ENCODE assay signal across 1 cellular context in the genomic region with DNA sequence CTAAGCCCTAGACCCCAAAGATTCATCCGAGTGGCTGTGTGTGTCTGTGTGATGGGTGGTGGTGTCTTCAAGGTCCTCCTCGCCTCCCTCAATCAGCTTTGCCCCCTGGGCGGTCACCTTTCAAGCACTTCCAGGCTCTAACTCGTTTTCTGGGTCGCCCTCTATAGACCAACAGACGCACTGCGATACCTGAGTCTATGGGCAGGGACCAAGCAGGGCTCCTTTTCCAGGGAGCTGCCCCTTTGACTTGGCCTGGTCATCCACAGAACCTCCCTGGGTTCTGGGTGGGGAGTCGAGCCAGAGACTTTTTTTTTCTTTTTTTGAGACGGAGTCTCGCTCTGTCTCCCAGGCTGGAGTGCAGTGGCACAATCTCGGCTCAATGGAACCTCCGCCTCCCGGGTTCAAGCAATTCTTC.
TF ChIP-seq lines count a peak whose summit lies in the region.

No MANE protein-coding gene starts in this region.

TF ChIP-seq in K562, 482 proteins besides CTCF, POLR2A, EP300 and RAD21 (continued from another document and continues in another):
- TF ChIP-seq, protein P1, sequence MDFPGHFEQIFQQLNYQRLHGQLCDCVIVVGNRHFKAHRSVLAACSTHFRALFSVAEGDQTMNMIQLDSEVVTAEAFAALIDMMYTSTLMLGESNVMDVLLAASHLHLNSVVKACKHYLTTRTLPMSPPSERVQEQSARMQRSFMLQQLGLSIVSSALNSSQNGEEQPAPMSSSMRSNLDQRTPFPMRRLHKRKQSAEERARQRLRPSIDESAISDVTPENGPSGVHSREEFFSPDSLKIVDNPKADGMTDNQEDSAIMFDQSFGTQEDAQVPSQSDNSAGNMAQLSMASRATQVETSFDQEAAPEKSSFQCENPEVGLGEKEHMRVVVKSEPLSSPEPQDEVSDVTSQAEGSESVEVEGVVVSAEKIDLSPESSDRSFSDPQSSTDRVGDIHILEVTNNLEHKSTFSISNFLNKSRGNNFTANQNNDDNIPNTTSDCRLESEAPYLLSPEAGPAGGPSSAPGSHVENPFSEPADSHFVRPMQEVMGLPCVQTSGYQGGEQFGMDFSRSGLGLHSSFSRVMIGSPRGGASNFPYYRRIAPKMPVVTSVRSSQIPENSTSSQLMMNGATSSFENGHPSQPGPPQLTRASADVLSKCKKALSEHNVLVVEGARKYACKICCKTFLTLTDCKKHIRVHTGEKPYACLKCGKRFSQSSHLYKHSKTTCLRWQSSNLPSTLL (IDR thresholded peaks at IDR 0.05) = no peak
- TF ChIP-seq MTA1 (IDR thresholded peaks at IDR 0.05; ENCODE audit: borderline replicate concordance) (no peak), HEY1 (CRISPR knock-in tag; IDR thresholded peaks at IDR 0.05; ENCODE audit: borderline replicate concordance) (no peak), NR2C2 (CRISPR knock-in tag; IDR thresholded peaks at IDR 0.05) (no peak), NR2C2 (tag; IDR thresholded peaks at IDR 0.05) (no peak), GABPA (tag; conservative IDR thresholded peaks at IDR 0.05; ENCODE audit: low read depth) (no peak), CTBP1 (IDR thresholded peaks at IDR 0.05; ENCODE audit: borderline replicate concordance) (peak; percentile 68; the same call in 1 of the 2 replicates), TBP (optimal IDR thresholded peaks at IDR 0.05; ENCODE audit: low read depth, low read length) (peak; percentile 44), ZNF785 (CRISPR knock-in tag; IDR thresholded peaks at IDR 0.05) (no peak), RB1 (IDR thresholded peaks at IDR 0.05; ENCODE audit: low read depth) (peak; percentile 76; the same call in 1 of the 2 replicates), DDX20 (tag; IDR thresholded peaks at IDR 0.05; ENCODE audit: low read depth) (no peak), TCF7 (IDR thresholded peaks at IDR 0.05; ENCODE audit: borderline replicate concordance) (no peak), NR2F6 (CRISPR knock-in tag; IDR thresholded peaks at IDR 0.05) (no peak), EHMT2 (IDR thresholded peaks at IDR 0.05) (no peak), NR1H2 (CRISPR knock-in tag; IDR thresholded peaks at IDR 0.05) (no peak), ILF3 (IDR thresholded peaks at IDR 0.05; ENCODE audit: borderline replicate concordance) (no peak), GATAD2A (IDR thresholded peaks at IDR 0.05) (0 out of 2 replicates have a peak, but pooled peaks have one; percentile 70), E2F4 (CRISPR knock-in tag; IDR thresholded peaks at IDR 0.05; ENCODE audit: low read depth) (no peak), GABPB2 (CRISPR knock-in tag; conservative IDR thresholded peaks at IDR 0.05) (no peak), FOXJ3 (CRISPR knock-in tag; IDR thresholded peaks at IDR 0.05) (no peak), NBN (IDR thresholded peaks at IDR 0.05; ENCODE audit: low read depth) (0 out of 2 replicates have a peak, but pooled peaks have one; percentile 45), CLOCK (CRISPR knock-in tag; IDR thresholded peaks at IDR 0.05; ENCODE audit: borderline replicate concordance) (no peak), HNRNPH1 (optimal IDR thresholded peaks at IDR 0.05; ENCODE audit: low read depth, low read length) (no peak), NONO (IDR thresholded peaks at IDR 0.05; ENCODE audit: low read depth in 2 of 2, low read length in 1 of 2) (no peak), SMAD3 (CRISPR knock-in tag; conservative IDR thresholded peaks at IDR 0.05) (no peak), KAT7 (CRISPR knock-in tag; IDR thresholded peaks at IDR 0.05; ENCODE audit: borderline replicate concordance) (no peak), ZNF24 (IDR thresholded peaks at IDR 0.05) (no peak), CHCHD3 (CRISPR knock-in tag; IDR thresholded peaks at IDR 0.05) (no peak), NFE2L1 (tag; IDR thresholded peaks at IDR 0.05; ENCODE audit: borderline replicate concordance, low read depth) (no peak), ZBTB33 (CRISPR knock-in tag; IDR thresholded peaks at IDR 0.05) (0 out of 2 replicates have a peak, but pooled peaks have one; percentile 42), L3MBTL2 (IDR thresholded peaks at IDR 0.05) (no peak), SIN3A (IDR thresholded peaks at IDR 0.05; ENCODE audit: borderline replicate concordance in 2 of 2, control insufficient read depth in 1 of 2, low read depth in 2 of 2, low read length in 2 of 2) (0 out of 4 replicates have a peak, but pooled peaks of 1 of the 2 experiments have one; percentile 2), CC2D1A (IDR thresholded peaks at IDR 0.05) (peak; percentile 58; the same call in 1 of the 2 replicates), ZNF280A (IDR thresholded peaks at IDR 0.05; ENCODE audit: low read depth, partially characterized antibody) (no peak), POLR3G (IDR thresholded peaks at IDR 0.05; ENCODE audit: extremely low read depth, insufficient read length, insufficient replicate concordance) (no peak), ZBTB34 (CRISPR knock-in tag; IDR thresholded peaks at IDR 0.05) (no peak), CEBPG (CRISPR knock-in tag; IDR thresholded peaks at IDR 0.05) (no peak), CEBPG (tag; conservative IDR thresholded peaks at IDR 0.05 in 1 of 2, IDR thresholded peaks at IDR 0.05 in 1 of 2) (no peak), RHOXF2B (CRISPR knock-in tag; conservative IDR thresholded peaks at IDR 0.05) (no peak), ETS2 (tag; IDR thresholded peaks at IDR 0.05; ENCODE audit: borderline replicate concordance, poor library complexity, severe bottlenecking) (no peak), ZNF561 (CRISPR knock-in tag; conservative IDR thresholded peaks at IDR 0.05) (no peak), MAFG (tag; conservative IDR thresholded peaks at IDR 0.05) (no peak), TBL1XR1 (IDR thresholded peaks at IDR 0.05; ENCODE audit: low read length in 2 of 2) (peak in 1 of 2 experiments; percentile 64; a peak in 1 of 4 replicates), ZNF668 (CRISPR knock-in tag; IDR thresholded peaks at IDR 0.05) (no peak), GATA2 (CRISPR knock-in tag; IDR thresholded peaks at IDR 0.05) (no peak)
- TF ChIP-seq, protein P2, sequence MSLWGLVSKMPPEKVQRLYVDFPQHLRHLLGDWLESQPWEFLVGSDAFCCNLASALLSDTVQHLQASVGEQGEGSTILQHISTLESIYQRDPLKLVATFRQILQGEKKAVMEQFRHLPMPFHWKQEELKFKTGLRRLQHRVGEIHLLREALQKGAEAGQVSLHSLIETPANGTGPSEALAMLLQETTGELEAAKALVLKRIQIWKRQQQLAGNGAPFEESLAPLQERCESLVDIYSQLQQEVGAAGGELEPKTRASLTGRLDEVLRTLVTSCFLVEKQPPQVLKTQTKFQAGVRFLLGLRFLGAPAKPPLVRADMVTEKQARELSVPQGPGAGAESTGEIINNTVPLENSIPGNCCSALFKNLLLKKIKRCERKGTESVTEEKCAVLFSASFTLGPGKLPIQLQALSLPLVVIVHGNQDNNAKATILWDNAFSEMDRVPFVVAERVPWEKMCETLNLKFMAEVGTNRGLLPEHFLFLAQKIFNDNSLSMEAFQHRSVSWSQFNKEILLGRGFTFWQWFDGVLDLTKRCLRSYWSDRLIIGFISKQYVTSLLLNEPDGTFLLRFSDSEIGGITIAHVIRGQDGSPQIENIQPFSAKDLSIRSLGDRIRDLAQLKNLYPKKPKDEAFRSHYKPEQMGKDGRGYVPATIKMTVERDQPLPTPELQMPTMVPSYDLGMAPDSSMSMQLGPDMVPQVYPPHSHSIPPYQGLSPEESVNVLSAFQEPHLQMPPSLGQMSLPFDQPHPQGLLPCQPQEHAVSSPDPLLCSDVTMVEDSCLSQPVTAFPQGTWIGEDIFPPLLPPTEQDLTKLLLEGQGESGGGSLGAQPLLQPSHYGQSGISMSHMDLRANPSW (CRISPR knock-in tag; IDR thresholded peaks at IDR 0.05) = peak; percentile 56; the same call in 1 of the 2 replicates
- TF ChIP-seq, protein P3, sequence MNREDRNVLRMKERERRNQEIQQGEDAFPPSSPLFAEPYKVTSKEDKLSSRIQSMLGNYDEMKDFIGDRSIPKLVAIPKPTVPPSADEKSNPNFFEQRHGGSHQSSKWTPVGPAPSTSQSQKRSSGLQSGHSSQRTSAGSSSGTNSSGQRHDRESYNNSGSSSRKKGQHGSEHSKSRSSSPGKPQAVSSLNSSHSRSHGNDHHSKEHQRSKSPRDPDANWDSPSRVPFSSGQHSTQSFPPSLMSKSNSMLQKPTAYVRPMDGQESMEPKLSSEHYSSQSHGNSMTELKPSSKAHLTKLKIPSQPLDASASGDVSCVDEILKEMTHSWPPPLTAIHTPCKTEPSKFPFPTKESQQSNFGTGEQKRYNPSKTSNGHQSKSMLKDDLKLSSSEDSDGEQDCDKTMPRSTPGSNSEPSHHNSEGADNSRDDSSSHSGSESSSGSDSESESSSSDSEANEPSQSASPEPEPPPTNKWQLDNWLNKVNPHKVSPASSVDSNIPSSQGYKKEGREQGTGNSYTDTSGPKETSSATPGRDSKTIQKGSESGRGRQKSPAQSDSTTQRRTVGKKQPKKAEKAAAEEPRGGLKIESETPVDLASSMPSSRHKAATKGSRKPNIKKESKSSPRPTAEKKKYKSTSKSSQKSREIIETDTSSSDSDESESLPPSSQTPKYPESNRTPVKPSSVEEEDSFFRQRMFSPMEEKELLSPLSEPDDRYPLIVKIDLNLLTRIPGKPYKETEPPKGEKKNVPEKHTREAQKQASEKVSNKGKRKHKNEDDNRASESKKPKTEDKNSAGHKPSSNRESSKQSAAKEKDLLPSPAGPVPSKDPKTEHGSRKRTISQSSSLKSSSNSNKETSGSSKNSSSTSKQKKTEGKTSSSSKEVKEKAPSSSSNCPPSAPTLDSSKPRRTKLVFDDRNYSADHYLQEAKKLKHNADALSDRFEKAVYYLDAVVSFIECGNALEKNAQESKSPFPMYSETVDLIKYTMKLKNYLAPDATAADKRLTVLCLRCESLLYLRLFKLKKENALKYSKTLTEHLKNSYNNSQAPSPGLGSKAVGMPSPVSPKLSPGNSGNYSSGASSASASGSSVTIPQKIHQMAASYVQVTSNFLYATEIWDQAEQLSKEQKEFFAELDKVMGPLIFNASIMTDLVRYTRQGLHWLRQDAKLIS (CRISPR knock-in tag; IDR thresholded peaks at IDR 0.05) = no peak
- TF ChIP-seq, protein P4, sequence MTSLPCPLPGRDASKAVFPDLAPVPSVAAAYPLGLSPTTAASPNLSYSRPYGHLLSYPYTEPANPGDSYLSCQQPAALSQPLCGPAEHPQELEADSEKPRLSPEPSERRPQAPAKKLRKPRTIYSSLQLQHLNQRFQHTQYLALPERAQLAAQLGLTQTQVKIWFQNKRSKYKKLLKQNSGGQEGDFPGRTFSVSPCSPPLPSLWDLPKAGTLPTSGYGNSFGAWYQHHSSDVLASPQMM (CRISPR knock-in tag; IDR thresholded peaks at IDR 0.05) = peak; percentile 66; the same call in 1 of the 2 replicates
